1 cellular context compared by ENCODE assay signal in genomic region chr7:149690688-149691446, GRCh38.
TF ChIP-seq lines count a peak whose summit lies in the region.

No MANE protein-coding gene starts in this region.

TF ChIP-seq in K562, 482 proteins besides CTCF, POLR2A, EP300 and RAD21 (continued from another document):
- TF ChIP-seq CREB5 (CRISPR knock-in tag; IDR thresholded peaks at IDR 0.05) = no peak
- TF ChIP-seq U2AF2 (optimal IDR thresholded peaks at IDR 0.05; ENCODE audit: low read depth, low read length) = no peak
- peak; percentile 80 for TF ChIP-seq ZBTB5 (IDR thresholded peaks at IDR 0.05)
- peak; percentile 62; the same call in 1 of the 2 replicates for TF ChIP-seq BACH1 (tag; IDR thresholded peaks at IDR 0.05)
- TF ChIP-seq RBM34 (IDR thresholded peaks at IDR 0.05; ENCODE audit: borderline replicate concordance, insufficient read depth, low read length) = no peak
- no peak; the same call in none of the 2 replicates for TF ChIP-seq TEAD4 (IDR thresholded peaks at IDR 0.05; ENCODE audit: low read length)
- TF ChIP-seq TEAD4 (CRISPR knock-in tag; IDR thresholded peaks at IDR 0.05; ENCODE audit: borderline replicate concordance) = no peak
- TF ChIP-seq TSHZ1 (CRISPR knock-in tag; IDR thresholded peaks at IDR 0.05) = no peak
- no peak for TF ChIP-seq SIRT6 (IDR thresholded peaks at IDR 0.05; ENCODE audit: low read depth, low read length)
- TF ChIP-seq NFATC3 (IDR thresholded peaks at IDR 0.05) = no peak
- TF ChIP-seq PTBP1 (IDR thresholded peaks at IDR 0.05; ENCODE audit: low read depth, low read length) = no peak
- TF ChIP-seq KHSRP (IDR thresholded peaks at IDR 0.05) = no peak
- TF ChIP-seq MAFG (tag; conservative IDR thresholded peaks at IDR 0.05) = no peak
- no peak for TF ChIP-seq HMGXB4 (CRISPR knock-in tag; IDR thresholded peaks at IDR 0.05)
- TF ChIP-seq CGGBP1 (CRISPR knock-in tag; IDR thresholded peaks at IDR 0.05) = 0 out of 2 replicates have a peak, but pooled peaks have one; percentile 17
- no peak for TF ChIP-seq FOXO4 (CRISPR knock-in tag; IDR thresholded peaks at IDR 0.05)
- TF ChIP-seq CREB3 (tag; conservative IDR thresholded peaks at IDR 0.05; ENCODE audit: low read depth) = no peak
- TF ChIP-seq VEZF1 (CRISPR knock-in tag; IDR thresholded peaks at IDR 0.05) = peak; percentile 89
- no peak for TF ChIP-seq SIN3A (IDR thresholded peaks at IDR 0.05; ENCODE audit: borderline replicate concordance in 2 of 2, control insufficient read depth in 1 of 2, low read depth in 2 of 2, low read length in 2 of 2)
- peak; percentile 72 to 76; a peak in 3 of 4 replicates for TF ChIP-seq KDM1A (IDR thresholded peaks at IDR 0.05)
- no peak for TF ChIP-seq FOXA1 (IDR thresholded peaks at IDR 0.05; ENCODE audit: borderline replicate concordance)
- no peak for TF ChIP-seq ZNF41 (CRISPR knock-in tag; conservative IDR thresholded peaks at IDR 0.05)
- TF ChIP-seq SMARCA5 (IDR thresholded peaks at IDR 0.05) = 0 out of 2 replicates have a peak, but pooled peaks have one; percentile 57
- TF ChIP-seq RBM25 (IDR thresholded peaks at IDR 0.05; ENCODE audit: low read depth, low read length, severe bottlenecking) = peak; percentile 68
- TF ChIP-seq TEAD1 (CRISPR knock-in tag; IDR thresholded peaks at IDR 0.05) = 0 out of 4 replicates have a peak, but pooled peaks of 1 of the 2 experiments have one; percentile 3
- TF ChIP-seq ZNF316 (IDR thresholded peaks at IDR 0.05) = no peak
- TF ChIP-seq MLX (CRISPR knock-in tag; conservative IDR thresholded peaks at IDR 0.05) = no peak; a peak in 1 of 4 replicates
- TF ChIP-seq BMI1 (IDR thresholded peaks at IDR 0.05; ENCODE audit: low read length) = no peak
- no peak; the same call in none of the 2 replicates for TF ChIP-seq ARID1B (IDR thresholded peaks at IDR 0.05)
- no peak for TF ChIP-seq MIER1 (IDR thresholded peaks at IDR 0.05; ENCODE audit: low read depth)
- no peak for TF ChIP-seq ZNF76 (CRISPR knock-in tag; IDR thresholded peaks at IDR 0.05; ENCODE audit: borderline replicate concordance)
- no peak for TF ChIP-seq ZNF583 (CRISPR knock-in tag; IDR thresholded peaks at IDR 0.05)
- peak in 1 of 2 experiments; percentile 92; a peak in 2 of 4 replicates for TF ChIP-seq MAZ (CRISPR knock-in tag; conservative IDR thresholded peaks at IDR 0.05 in 1 of 2, IDR thresholded peaks at IDR 0.05 in 1 of 2)
- TF ChIP-seq SMAD3 (CRISPR knock-in tag; conservative IDR thresholded peaks at IDR 0.05) = no peak
- TF ChIP-seq ASH1L (IDR thresholded peaks at IDR 0.05; ENCODE audit: borderline replicate concordance, low read depth, partially characterized antibody) = no peak
- TF ChIP-seq DIDO1 (tag; IDR thresholded peaks at IDR 0.05; ENCODE audit: low read depth) = no peak
- peak in 1 of 2 experiments; percentile 59; a peak in 1 of 3 replicates for TF ChIP-seq CBX3 (IDR thresholded peaks at IDR 0.05; ENCODE audit: borderline replicate concordance in 1 of 2, low read length in 2 of 2)
